1 cellular context compared by ENCODE assay signal in the genomic region with DNA sequence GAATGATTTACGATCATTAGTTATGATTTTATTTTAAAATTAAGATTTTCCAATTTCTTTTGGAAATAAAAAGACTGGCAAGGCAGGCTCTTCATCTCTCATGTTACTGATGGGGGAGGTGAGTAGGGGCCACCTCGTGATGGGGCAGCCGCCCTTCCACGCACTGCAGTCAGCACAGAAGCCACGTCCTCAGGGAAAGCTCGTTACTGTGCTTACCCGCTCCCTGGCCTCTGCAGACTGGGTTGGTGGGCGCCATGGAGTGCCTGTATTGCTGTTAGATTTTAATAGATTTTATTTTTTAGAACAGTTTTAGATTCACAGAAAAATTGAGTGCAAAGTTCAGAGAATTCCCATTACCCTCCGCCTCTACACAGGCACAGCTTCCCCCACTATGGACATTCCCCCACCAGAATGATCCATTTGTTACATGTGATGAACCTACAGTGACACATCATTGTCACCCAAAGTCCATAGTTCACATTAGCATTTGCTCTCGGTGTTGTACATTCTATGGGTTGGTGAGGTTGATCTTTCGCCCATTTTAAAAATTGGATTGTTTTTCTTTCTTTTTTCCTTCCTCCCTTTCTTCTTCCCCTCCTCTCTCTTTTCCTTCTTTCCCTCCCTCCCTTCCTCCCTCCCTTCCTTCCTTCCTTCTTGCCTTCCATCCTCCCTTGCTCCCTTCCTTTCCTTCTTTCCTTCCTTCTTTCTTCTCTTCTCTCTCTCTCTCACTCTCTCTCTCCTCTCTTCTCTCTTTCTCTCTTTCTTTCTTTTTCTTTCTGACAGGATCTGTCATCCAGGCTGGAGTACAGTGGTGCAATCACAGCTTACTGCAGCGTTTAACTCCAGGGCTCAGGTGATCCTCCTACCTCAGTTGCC.
TF ChIP-seq lines count a peak whose summit lies in the region.

No MANE protein-coding gene starts in this region.

TF ChIP-seq in liver, 16 proteins besides CTCF, POLR2A, EP300 and RAD21 (continued from another document):
- TF ChIP-seq TAF1 (conservative IDR thresholded peaks at IDR 0.05): no peak
- no peak for TF ChIP-seq JUND (IDR thresholded peaks at IDR 0.05)
